Comparison of ENCODE assay signal across 17 cellular contexts in the genomic region with DNA sequence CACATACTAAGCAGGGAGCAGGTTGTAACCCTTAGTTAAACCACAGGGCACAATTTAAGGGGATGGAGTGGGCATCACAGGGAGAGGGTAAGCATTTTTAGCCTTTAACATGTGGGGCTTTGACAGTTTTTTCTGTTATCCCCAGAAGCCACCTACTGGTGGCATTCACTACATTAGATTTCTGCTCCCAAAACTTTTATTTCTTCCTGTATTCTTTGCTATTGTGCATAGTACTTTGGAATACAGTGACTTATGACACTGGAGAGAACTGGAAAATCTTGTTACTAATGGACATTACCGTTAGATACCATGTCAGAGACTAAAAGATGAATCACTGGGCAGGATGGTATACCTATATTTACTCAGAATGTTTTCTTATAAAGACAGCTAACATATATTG. TPM values are rescaled to one million over a fixed set of nuclear protein-coding genes. Genes with fewer than 3 reads are reported as not detected.
DNase-seq lines count a peak whose midpoint lies in the region; ATAC-seq and TF ChIP-seq lines count a peak whose summit lies in the region.
"Had no signal": no experiment of that assay in that cellular context is flagged by ENCODE, and none has a peak within 500 bp of the region (broad histone marks: within the 10 kb centered on the region; RNA-seq: fewer than 3 reads in every experiment).

No MANE protein-coding gene starts in this region.

- H3K27me3 Mint-ChIP-seq in chondrocyte (ENCODE audit: low read depth) = no peaks in the 10 kb centered on the region
- H3K27me3 Mint-ChIP-seq in neural progenitor cell (ENCODE audit: insufficient read depth, low read depth) = no peaks in the 10 kb centered on the region
- H3K27me3 Mint-ChIP-seq in T-helper 17 cell = peaks cover 4% of the 10 kb centered on the region
- H3K27me3 Mint-ChIP-seq: dendritic cell treated with granulocyte-macrophage colony-stimulating factor and Interleukin-4, amounts not matched to agents 40 ng/mL and 50 ng/mL, for 4 days had no signal

- no peaks in the 10 kb centered on the region for H3K27me3 ChIP-seq in neural progenitor cell

- TF ChIP-seq CTCF in GM12872 (IDR thresholded peaks at IDR 0.05; ENCODE audit: insufficient read depth, low read depth, low read length) (peak; percentile 32; the same call in 2 of the 3 replicates), chondrocyte (IDR thresholded peaks at IDR 0.05) (peak; percentile 65), neural progenitor cell (IDR thresholded peaks at IDR 0.05) (peak; percentile 46)

- no peaks in the 10 kb centered on the region for H3K4me1 ChIP-seq in neural progenitor cell

- no peaks in the 10 kb centered on the region for H4K20me1 ChIP-seq in neural progenitor cell (ENCODE audit: low read depth)

- H3K36me3 ChIP-seq in neural progenitor cell = no peaks in the 10 kb centered on the region

- no peaks in the 10 kb centered on the region for H3K9me3 ChIP-seq in neural progenitor cell (ENCODE audit: low read depth)
- no peaks in the 10 kb centered on the region for H3K9me3 ChIP-seq in T-helper 17 cell (ENCODE audit: control insufficient read depth, low read length, poor library complexity, severe bottlenecking)

- H3K9me3 Mint-ChIP-seq in chondrocyte (ENCODE audit: low read depth) = no peaks in the 10 kb centered on the region
- H3K9me3 Mint-ChIP-seq in neural progenitor cell = no peaks in the 10 kb centered on the region
- H3K9me3 Mint-ChIP-seq: dendritic cell treated with granulocyte-macrophage colony-stimulating factor and Interleukin-4, amounts not matched to agents 40 ng/mL and 50 ng/mL, for 4 days had no signal

- no peak overlapping the region for H2AFZ ChIP-seq in neural progenitor cell (replicated peaks)

- H3K4me1 Mint-ChIP-seq in chondrocyte (ENCODE audit: low read depth) (no peaks in the 10 kb centered on the region), neural progenitor cell (no peaks in the 10 kb centered on the region), T-helper 17 cell (no peaks in the 10 kb centered on the region)

- H3K27ac ChIP-seq in neural progenitor cell = no peak overlapping the region

- H3K79me2 ChIP-seq in neural progenitor cell (ENCODE audit: low read depth) = no peaks in the 10 kb centered on the region

- no peak overlapping the region for H3K4me3 Mint-ChIP-seq in chondrocyte (ENCODE audit: unreplicated experiment)
- no peak overlapping the region for H3K4me3 Mint-ChIP-seq in neural progenitor cell
- H3K4me3 Mint-ChIP-seq in T-helper 17 cell = no peak overlapping the region
- H3K4me3 Mint-ChIP-seq: dendritic cell treated with granulocyte-macrophage colony-stimulating factor and Interleukin-4, amounts not matched to agents 40 ng/mL and 50 ng/mL, for 4 days had no signal

- H3K36me3 Mint-ChIP-seq in chondrocyte (ENCODE audit: low read depth) (no peaks in the 10 kb centered on the region), neural progenitor cell (no peaks in the 10 kb centered on the region), T-helper 17 cell (ENCODE audit: low read depth) (no peaks in the 10 kb centered on the region)

- H3K27ac Mint-ChIP-seq in chondrocyte (ENCODE audit: unreplicated experiment) (no peak overlapping the region), neural progenitor cell (no peak overlapping the region), T-helper 17 cell (no peak overlapping the region)
- H3K27ac Mint-ChIP-seq: dendritic cell treated with granulocyte-macrophage colony-stimulating factor and Interleukin-4, amounts not matched to agents 40 ng/mL and 50 ng/mL, for 4 days had no signal

- ATAC-seq in HG03521 (IDR thresholded peaks at IDR 0.05; ENCODE audit: unreplicated experiment) = no peak
- no peak for ATAC-seq in T-helper 17 cell

- no peak overlapping the region for H3K4me3 ChIP-seq in neural progenitor cell

- no peak overlapping the region for H3K4me2 ChIP-seq in neural progenitor cell

- DNase-seq in NCI-H69 (lab: John Stamatoyannopoulos, UW) = peak; percentile 2
- DNase-seq in chondrocyte (ENCODE audit: low spot score) = no peak
- DNase-seq in neural progenitor cell (ENCODE audit: low spot score) = peak; percentile 15
- DNase-seq in T-helper 17 cell = no peak
- no peak for DNase-seq in retina
- no peak for DNase-seq in ureter (ENCODE audit: low spot score)
- DNase-seq: activated naive CD4-positive, alpha-beta T cell treated with Interleukin-2 at 50 U/mL for 16 hours; NCI-H1048; NCI-H526; stimulated activated CD4-positive, alpha-beta T cell treated with anti-CD3 and anti-CD28 coated beads, Interleukin-2, amount 100 ng/mL, for 24 hours; stimulated activated naive CD4-positive, alpha-beta T cell treated with Interleukin-2 at 50 U/mL for 16 hours; T-helper 1 cell had no signal

- H3K9ac ChIP-seq in neural progenitor cell = no peak overlapping the region

- no peaks in the 10 kb centered on the region for H3F3A ChIP-seq in neural progenitor cell (ENCODE audit: low read depth)

RNA-seq across cellular contexts. Expression of a gene that starts 7.3 kb away (rescaled TPM):
- total RNA-seq in chondrocyte = not detected in 3 replicates
- total RNA-seq in neural progenitor cell (ENCODE audit: low replicate concordance) = not detected in 2 replicates
- total RNA-seq in T-helper 17 cell = not detected
- total RNA-seq in ureter = not detected
- total RNA-seq: lower leg skin, omental fat pad had no signal

RNA-seq across cellular contexts. Expression of a gene that starts 29.1 kb away (rescaled TPM):
- total RNA-seq in chondrocyte = not detected in 3 replicates
- total RNA-seq in neural progenitor cell (ENCODE audit: low replicate concordance) = not detected in 2 replicates
- not detected for total RNA-seq in T-helper 17 cell
- total RNA-seq in ureter = not detected
- total RNA-seq: lower leg skin, omental fat pad had no signal

RNA-seq across cellular contexts. Expression of a gene that starts 51.7 kb away (rescaled TPM):
- total RNA-seq in chondrocyte (13.0 to 14.0 TPM (median 13.6 TPM) in 3 replicates), neural progenitor cell (ENCODE audit: low replicate concordance) (11.3 and 16.1 TPM in 2 replicates), T-helper 17 cell (1 to 10 TPM; 6.7 to 7.0 TPM), ureter (23.1 TPM)

Comparison
In these comparisons a context has a peak if more than half of its experiments do, and no peak if none do; other contexts are left out.
1. DNase-seq: peak in NCI-H69 (single experiment) and neural progenitor cell (single experiment); none in chondrocyte (single experiment), T-helper 17 cell (0 of 3), retina (single experiment) and ureter (single experiment).
2. Peak in every context shown above with its lines, with median percentiles within 50 percentile points of each other: CTCF ChIP-seq.